2 cellular contexts compared by ENCODE assay signal in the genomic region with DNA sequence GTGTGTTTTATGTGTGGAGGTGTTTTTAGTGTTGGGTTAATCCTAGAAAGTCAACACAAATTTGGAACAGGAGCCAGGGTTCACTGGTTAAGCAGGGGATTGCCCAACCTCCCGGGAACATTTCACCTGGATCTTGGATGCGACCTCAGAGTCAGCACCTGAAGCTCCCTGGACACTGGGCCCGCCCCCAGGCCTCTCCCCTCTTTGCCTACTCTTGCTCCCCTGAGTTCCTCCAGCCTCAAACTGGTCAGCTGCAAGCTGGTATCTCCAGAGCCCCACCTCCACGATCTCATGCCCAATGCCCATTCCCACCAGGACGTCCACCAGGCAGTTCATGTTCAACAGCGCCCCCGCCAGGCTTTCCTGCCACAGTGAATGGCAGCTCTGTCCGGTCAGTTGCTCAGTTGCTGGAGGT.
A peak's percentile ranks its signal among the peaks of the same experiment; 100 is the strongest.
TF ChIP-seq lines count a peak whose summit lies in the region.

No MANE protein-coding gene starts in this region.

TF ChIP-seq in GM23338, 12 proteins besides CTCF, POLR2A, EP300 and RAD21 (continues in another document):
- TF ChIP-seq, protein P1, sequence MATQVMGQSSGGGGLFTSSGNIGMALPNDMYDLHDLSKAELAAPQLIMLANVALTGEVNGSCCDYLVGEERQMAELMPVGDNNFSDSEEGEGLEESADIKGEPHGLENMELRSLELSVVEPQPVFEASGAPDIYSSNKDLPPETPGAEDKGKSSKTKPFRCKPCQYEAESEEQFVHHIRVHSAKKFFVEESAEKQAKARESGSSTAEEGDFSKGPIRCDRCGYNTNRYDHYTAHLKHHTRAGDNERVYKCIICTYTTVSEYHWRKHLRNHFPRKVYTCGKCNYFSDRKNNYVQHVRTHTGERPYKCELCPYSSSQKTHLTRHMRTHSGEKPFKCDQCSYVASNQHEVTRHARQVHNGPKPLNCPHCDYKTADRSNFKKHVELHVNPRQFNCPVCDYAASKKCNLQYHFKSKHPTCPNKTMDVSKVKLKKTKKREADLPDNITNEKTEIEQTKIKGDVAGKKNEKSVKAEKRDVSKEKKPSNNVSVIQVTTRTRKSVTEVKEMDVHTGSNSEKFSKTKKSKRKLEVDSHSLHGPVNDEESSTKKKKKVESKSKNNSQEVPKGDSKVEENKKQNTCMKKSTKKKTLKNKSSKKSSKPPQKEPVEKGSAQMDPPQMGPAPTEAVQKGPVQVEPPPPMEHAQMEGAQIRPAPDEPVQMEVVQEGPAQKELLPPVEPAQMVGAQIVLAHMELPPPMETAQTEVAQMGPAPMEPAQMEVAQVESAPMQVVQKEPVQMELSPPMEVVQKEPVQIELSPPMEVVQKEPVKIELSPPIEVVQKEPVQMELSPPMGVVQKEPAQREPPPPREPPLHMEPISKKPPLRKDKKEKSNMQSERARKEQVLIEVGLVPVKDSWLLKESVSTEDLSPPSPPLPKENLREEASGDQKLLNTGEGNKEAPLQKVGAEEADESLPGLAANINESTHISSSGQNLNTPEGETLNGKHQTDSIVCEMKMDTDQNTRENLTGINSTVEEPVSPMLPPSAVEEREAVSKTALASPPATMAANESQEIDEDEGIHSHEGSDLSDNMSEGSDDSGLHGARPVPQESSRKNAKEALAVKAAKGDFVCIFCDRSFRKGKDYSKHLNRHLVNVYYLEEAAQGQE (IDR thresholded peaks at IDR 0.05; ENCODE audit: unreplicated experiment), result no peak
- TF ChIP-seq ZNF331 (CRISPR knock-in tag; IDR thresholded peaks at IDR 0.05; ENCODE audit: low read depth), result no peak
- no peak for TF ChIP-seq CREB1 (CRISPR knock-in tag; IDR thresholded peaks at IDR 0.05; ENCODE audit: low read depth)
- no peak for TF ChIP-seq EZH2phosphoT487 (IDR thresholded peaks at IDR 0.05; ENCODE audit: unreplicated experiment)
- TF ChIP-seq STAT1 (IDR thresholded peaks at IDR 0.05; ENCODE audit: unreplicated experiment), result no peak
- TF ChIP-seq NANOG (IDR thresholded peaks at IDR 0.05; ENCODE audit: borderline replicate concordance), result no peak
- no peak for TF ChIP-seq EZH2 (IDR thresholded peaks at IDR 0.05; ENCODE audit: low read depth, unreplicated experiment)
- TF ChIP-seq, protein P2, sequence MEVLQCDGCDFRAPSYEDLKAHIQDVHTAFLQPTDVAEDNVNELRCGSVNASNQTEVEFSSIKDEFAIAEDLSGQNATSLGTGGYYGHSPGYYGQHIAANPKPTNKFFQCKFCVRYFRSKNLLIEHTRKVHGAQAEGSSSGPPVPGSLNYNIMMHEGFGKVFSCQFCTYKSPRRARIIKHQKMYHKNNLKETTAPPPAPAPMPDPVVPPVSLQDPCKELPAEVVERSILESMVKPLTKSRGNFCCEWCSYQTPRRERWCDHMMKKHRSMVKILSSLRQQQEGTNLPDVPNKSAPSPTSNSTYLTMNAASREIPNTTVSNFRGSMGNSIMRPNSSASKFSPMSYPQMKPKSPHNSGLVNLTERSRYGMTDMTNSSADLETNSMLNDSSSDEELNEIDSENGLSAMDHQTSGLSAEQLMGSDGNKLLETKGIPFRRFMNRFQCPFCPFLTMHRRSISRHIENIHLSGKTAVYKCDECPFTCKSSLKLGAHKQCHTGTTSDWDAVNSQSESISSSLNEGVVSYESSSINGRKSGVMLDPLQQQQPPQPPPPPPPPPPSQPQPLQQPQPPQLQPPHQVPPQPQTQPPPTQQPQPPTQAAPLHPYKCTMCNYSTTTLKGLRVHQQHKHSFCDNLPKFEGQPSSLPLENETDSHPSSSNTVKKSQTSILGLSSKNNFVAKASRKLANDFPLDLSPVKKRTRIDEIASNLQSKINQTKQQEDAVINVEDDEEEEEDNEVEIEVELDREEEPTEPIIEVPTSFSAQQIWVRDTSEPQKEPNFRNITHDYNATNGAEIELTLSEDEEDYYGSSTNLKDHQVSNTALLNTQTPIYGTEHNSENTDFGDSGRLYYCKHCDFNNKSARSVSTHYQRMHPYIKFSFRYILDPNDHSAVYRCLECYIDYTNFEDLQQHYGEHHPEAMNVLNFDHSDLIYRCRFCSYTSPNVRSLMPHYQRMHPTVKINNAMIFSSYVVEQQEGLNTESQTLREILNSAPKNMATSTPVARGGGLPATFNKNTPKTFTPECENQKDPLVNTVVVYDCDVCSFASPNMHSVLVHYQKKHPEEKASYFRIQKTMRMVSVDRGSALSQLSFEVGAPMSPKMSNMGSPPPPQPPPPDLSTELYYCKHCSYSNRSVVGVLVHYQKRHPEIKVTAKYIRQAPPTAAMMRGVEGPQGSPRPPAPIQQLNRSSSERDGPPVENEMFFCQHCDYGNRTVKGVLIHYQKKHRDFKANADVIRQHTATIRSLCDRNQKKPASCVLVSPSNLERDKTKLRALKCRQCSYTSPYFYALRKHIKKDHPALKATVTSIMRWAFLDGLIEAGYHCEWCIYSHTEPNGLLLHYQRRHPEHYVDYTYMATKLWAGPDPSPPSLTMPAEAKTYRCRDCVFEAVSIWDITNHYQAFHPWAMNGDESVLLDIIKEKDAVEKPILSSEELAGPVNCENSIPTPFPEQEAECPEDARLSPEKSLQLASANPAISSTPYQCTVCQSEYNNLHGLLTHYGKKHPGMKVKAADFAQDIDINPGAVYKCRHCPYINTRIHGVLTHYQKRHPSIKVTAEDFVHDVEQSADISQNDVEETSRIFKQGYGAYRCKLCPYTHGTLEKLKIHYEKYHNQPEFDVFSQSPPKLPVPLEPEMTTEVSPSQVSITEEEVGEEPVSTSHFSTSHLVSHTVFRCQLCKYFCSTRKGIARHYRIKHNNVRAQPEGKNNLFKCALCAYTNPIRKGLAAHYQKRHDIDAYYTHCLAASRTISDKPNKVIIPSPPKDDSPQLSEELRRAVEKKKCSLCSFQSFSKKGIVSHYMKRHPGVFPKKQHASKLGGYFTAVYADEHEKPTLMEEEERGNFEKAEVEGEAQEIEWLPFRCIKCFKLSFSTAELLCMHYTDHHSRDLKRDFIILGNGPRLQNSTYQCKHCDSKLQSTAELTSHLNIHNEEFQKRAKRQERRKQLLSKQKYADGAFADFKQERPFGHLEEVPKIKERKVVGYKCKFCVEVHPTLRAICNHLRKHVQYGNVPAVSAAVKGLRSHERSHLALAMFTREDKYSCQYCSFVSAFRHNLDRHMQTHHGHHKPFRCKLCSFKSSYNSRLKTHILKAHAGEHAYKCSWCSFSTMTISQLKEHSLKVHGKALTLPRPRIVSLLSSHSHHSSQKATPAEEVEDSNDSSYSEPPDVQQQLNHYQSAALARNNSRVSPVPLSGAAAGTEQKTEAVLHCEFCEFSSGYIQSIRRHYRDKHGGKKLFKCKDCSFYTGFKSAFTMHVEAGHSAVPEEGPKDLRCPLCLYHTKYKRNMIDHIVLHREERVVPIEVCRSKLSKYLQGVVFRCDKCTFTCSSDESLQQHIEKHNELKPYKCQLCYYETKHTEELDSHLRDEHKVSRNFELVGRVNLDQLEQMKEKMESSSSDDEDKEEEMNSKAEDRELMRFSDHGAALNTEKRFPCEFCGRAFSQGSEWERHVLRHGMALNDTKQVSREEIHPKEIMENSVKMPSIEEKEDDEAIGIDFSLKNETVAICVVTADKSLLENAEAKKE (CRISPR knock-in tag; IDR thresholded peaks at IDR 0.05), result no peak
- TF ChIP-seq, protein P3, sequence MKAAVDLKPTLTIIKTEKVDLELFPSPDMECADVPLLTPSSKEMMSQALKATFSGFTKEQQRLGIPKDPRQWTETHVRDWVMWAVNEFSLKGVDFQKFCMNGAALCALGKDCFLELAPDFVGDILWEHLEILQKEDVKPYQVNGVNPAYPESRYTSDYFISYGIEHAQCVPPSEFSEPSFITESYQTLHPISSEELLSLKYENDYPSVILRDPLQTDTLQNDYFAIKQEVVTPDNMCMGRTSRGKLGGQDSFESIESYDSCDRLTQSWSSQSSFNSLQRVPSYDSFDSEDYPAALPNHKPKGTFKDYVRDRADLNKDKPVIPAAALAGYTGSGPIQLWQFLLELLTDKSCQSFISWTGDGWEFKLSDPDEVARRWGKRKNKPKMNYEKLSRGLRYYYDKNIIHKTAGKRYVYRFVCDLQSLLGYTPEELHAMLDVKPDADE (IDR thresholded peaks at IDR 0.05), result no peak
- TF ChIP-seq POLR2AphosphoS5 (IDR thresholded peaks at IDR 0.05; ENCODE audit: low read depth), result no peak

TF ChIP-seq in HepG2, 621 proteins besides CTCF, POLR2A, EP300 and RAD21:
- peak; percentile 18; the same call in 1 of the 2 replicates for TF ChIP-seq STAG1 (CRISPR knock-in tag; IDR thresholded peaks at IDR 0.05)
- TF ChIP-seq, protein P4, sequence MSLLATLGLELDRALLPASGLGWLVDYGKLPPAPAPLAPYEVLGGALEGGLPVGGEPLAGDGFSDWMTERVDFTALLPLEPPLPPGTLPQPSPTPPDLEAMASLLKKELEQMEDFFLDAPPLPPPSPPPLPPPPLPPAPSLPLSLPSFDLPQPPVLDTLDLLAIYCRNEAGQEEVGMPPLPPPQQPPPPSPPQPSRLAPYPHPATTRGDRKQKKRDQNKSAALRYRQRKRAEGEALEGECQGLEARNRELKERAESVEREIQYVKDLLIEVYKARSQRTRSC (CRISPR knock-in tag; IDR thresholded peaks at IDR 0.05; ENCODE audit: low read depth), result no peak
- TF ChIP-seq CEBPB (IDR thresholded peaks at IDR 0.05; ENCODE audit: borderline replicate concordance, low read depth, low read length), result peak; percentile 35; the same call in 1 of the 2 replicates
- TF ChIP-seq CEBPG (CRISPR knock-in tag; IDR thresholded peaks at IDR 0.05), result peak; percentile 33; the same call in 1 of the 2 replicates
- TF ChIP-seq SMAD1 (CRISPR knock-in tag; IDR thresholded peaks at IDR 0.05; ENCODE audit: borderline replicate concordance, low read depth), result no peak
